ENCODE assay signal across 11 cellular contexts in genomic region chr12:113422929-113423669, GRCh38. TPM values are rescaled to one million over a fixed set of nuclear protein-coding genes. Genes with fewer than 3 reads are reported as not detected.
DNase-seq lines count a peak whose midpoint lies in the region; TF ChIP-seq lines count a peak whose summit lies in the region.
"Had no signal": no experiment of that assay in that cellular context is flagged by ENCODE, and none has a peak within 500 bp of the region (broad histone marks: within the 10 kb centered on the region; RNA-seq: fewer than 3 reads in every experiment).

No MANE protein-coding gene starts in this region.

- H3K4ac ChIP-seq in trophoblast cell (ENCODE audit: low read depth, low read length): no peak overlapping the region

- no peak overlapping the region for H2AK5ac ChIP-seq in trophoblast cell (ENCODE audit: low read length)

- H3K27ac ChIP-seq in C4-2B (peak overlapping the region; percentile 79), epithelial cell of prostate (peak overlapping the region; percentile 53), trophoblast cell (ENCODE audit: low read depth, low read length) (no peak overlapping the region)

- peak overlapping the region; percentile 53 for H3K4me2 ChIP-seq in trophoblast cell (ENCODE audit: low read length)

- no peak overlapping the region for H2BK12ac ChIP-seq in trophoblast cell (ENCODE audit: low read length)

- DNase-seq in NT2/D1 (ENCODE audit: low read depth, low spot score): no peak
- no peak for DNase-seq in epithelial cell of prostate (ENCODE audit: low read depth, low spot score)
- no peak for DNase-seq in trophoblast cell
- no peak for DNase-seq in anterior cingulate cortex (lab: John Stamatoyannopoulos, UW)
- no peak for DNase-seq in NCI-H345 (lab: John Stamatoyannopoulos, UW)
- DNase-seq in activated naive CD4-positive, alpha-beta T cell treated with anti-CD3 and anti-CD28 coated beads, Interleukin-2, amount 50 U/mL, for 16 hours: no peak
- DNase-seq in H7: no peak
- DNase-seq: NCI-H1092 had no signal

- H2BK5ac ChIP-seq in trophoblast cell (ENCODE audit: low read depth, low read length, poor library complexity): no peak overlapping the region

- no peaks in the 10 kb centered on the region for H3K9me3 ChIP-seq in NT2/D1 (ENCODE audit: insufficient read depth, low read length)
- no peaks in the 10 kb centered on the region for H3K9me3 ChIP-seq in trophoblast cell (ENCODE audit: insufficient read depth, low read depth, low read length)
- H3K9me3 ChIP-seq: uterus had no signal

- H4K8ac ChIP-seq in trophoblast cell (ENCODE audit: low read depth, low read length): peak overlapping the region; percentile 92

- no peak overlapping the region for H2AFZ ChIP-seq in trophoblast cell (ENCODE audit: insufficient read depth, low read length, poor library complexity)

- H3K36me3 ChIP-seq in NT2/D1 (ENCODE audit: insufficient read depth, insufficient read length, low read length) (no peaks in the 10 kb centered on the region), trophoblast cell (ENCODE audit: control insufficient read depth in 1 of 2, insufficient read depth in 2 of 2, low read length in 2 of 2) (no peaks in the 10 kb centered on the region), H7 (replicated peaks; ENCODE audit: control insufficient read depth, insufficient read depth, low read length) (no peaks in the 10 kb centered on the region)
- H3K36me3 ChIP-seq: uterus had no signal

- H2BK120ac ChIP-seq in trophoblast cell (ENCODE audit: insufficient read depth, low read length, poor library complexity): no peak overlapping the region

- peak overlapping the region; percentile 57 for H4K12ac ChIP-seq in trophoblast cell (ENCODE audit: low read depth, low read length)

- no CpG with 5 or more reads among the region's 6 CpGs for WGBS in trophoblast cell (ENCODE audit: extremely low coverage, insufficient coverage, insufficient read length)

- peaks cover 3% of the 10 kb centered on the region for H3K79me2 ChIP-seq in trophoblast cell (ENCODE audit: control insufficient read depth, insufficient read depth, low read length, poor library complexity)

- peak overlapping the region; percentile 65 for H3K4me3 ChIP-seq in NT2/D1 (ENCODE audit: insufficient read length, low read depth)
- peak overlapping the region; percentile 58 for H3K4me3 ChIP-seq in trophoblast cell (ENCODE audit: low read depth, low read length)
- H3K4me3 ChIP-seq in H7 (ENCODE audit: insufficient read depth, low read depth, low read length): no peak overlapping the region

- H3K9ac ChIP-seq in NT2/D1 (ENCODE audit: insufficient read length, low read depth) (peak overlapping the region; percentile 92), trophoblast cell (ENCODE audit: low read length) (peak overlapping the region; percentile 20)

- TF ChIP-seq CTCF in C4-2B (conservative IDR thresholded peaks at IDR 0.05): no peak

- H3K23ac ChIP-seq in trophoblast cell (ENCODE audit: low read length): no peak overlapping the region

- H3K27me3 ChIP-seq in NT2/D1 (ENCODE audit: insufficient read depth, insufficient read length) (no peaks in the 10 kb centered on the region), trophoblast cell (ENCODE audit: insufficient read depth, low read length) (no peaks in the 10 kb centered on the region), H7 (ENCODE audit: control insufficient read depth, insufficient read depth, low read length) (no peaks in the 10 kb centered on the region)
- H3K27me3 ChIP-seq: uterus had no signal

- H3K79me1 ChIP-seq in trophoblast cell (ENCODE audit: low read length): peaks cover 4% of the 10 kb centered on the region

- H4K91ac ChIP-seq in trophoblast cell (ENCODE audit: low read depth, low read length): peak overlapping the region; percentile 74

- H3K14ac ChIP-seq in trophoblast cell (ENCODE audit: low read length): peak overlapping the region; percentile 57

- no peak overlapping the region for H3K18ac ChIP-seq in trophoblast cell (ENCODE audit: low read length)

- no peaks in the 10 kb centered on the region for H3K4me1 ChIP-seq in NT2/D1 (ENCODE audit: insufficient read depth, insufficient read length)
- H3K4me1 ChIP-seq in trophoblast cell (ENCODE audit: control insufficient read depth in 1 of 2, insufficient read depth in 2 of 2, low read length in 2 of 2): peaks cover 7 to 10% of the 10 kb centered on the region in 2 experiments

RNA-seq across cellular contexts. Expression of gene SDSL, which starts 0.9 kb away (rescaled TPM):
- 1.4 and 1.8 TPM in 2 replicates for polyA plus RNA-seq in trophoblast cell (2013)
- total RNA-seq in H7 (2014; rRNA removed; shearing (Covaris generic)): 3.3 and 4.1 TPM in 2 replicates

RNA-seq across cellular contexts. Expression of gene SDS, which starts 19.4 kb away (rescaled TPM):
- not detected in 2 replicates for polyA plus RNA-seq in trophoblast cell (2013)
- total RNA-seq in H7 (2014; rRNA removed; shearing (Covaris generic)): 0.33 and 0.66 TPM in 2 replicates
- total RNA-seq: dermis microvascular lymphatic vessel endothelial cell, uterus had no signal

RNA-seq across cellular contexts. Expression of gene LHX5, which starts 48.6 kb away (rescaled TPM):
- polyA plus RNA-seq in trophoblast cell (2013): 0.12 and 0.19 TPM in 2 replicates
- total RNA-seq in H7 (2014; rRNA removed; shearing (Covaris generic)): 0.07 and 0.85 TPM in 2 replicates
- total RNA-seq: dermis microvascular lymphatic vessel endothelial cell, uterus had no signal
